18 cellular contexts compared by ENCODE assay signal in the genomic region with DNA sequence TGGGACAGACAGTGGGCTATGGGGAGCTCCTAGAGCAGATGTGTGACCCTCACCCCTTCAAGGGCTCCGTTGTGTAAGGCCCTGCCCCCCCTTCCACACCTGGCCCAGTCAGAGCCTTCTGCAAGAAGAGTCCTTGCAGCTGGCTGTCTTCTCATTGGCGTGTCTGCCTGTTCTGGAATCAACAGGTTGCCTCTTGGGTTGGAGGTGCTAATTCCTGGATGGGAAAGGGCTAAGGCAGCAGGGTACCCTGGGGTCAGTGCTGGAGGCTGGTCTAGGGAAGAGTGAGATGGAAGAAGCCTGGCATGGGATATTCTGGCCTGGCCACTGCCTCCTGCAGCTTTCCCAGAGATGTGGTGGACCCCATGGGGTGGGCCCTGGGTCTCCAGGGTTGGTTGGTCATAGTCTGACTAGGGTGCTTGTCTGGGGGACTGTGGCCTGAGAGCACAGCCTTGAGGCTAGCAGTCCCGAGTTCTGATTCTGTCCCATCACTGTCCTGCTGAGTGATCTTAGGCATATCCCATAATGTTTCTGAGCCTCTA. TPM values are rescaled to one million over a fixed set of nuclear protein-coding genes. Genes with fewer than 3 reads are reported as not detected.
DNase-seq lines count a peak whose midpoint lies in the region; ATAC-seq and TF ChIP-seq lines count a peak whose summit lies in the region.
"Had no signal": no experiment of that assay in that cellular context is flagged by ENCODE, and none has a peak within 500 bp of the region (broad histone marks: within the 10 kb centered on the region; RNA-seq: fewer than 3 reads in every experiment).

No MANE protein-coding gene starts in this region.

- no peaks in the 10 kb centered on the region for H3K27me3 ChIP-seq in CD4-positive, CD25-positive, alpha-beta regulatory T cell (ENCODE audit: control insufficient read depth, insufficient read depth, low read length)
- no peaks in the 10 kb centered on the region for H3K27me3 ChIP-seq in CD8-positive, alpha-beta T cell (ENCODE audit: insufficient read depth, low read length)
- H3K27me3 ChIP-seq: adrenal gland, SJSA1, thyroid gland had no signal

- no peaks in the 10 kb centered on the region for H3K9me3 Mint-ChIP-seq in CD4-positive, CD25-positive, alpha-beta regulatory T cell
- H3K9me3 Mint-ChIP-seq in CD8-positive, alpha-beta T cell, result no peaks in the 10 kb centered on the region
- no peaks in the 10 kb centered on the region for H3K9me3 Mint-ChIP-seq in activated naive CD4-positive, alpha-beta T cell treated with anti-CD3 and anti-CD28 coated beads, Interleukin-2, amount 50 U/mL, for 72 hours
- H3K9me3 Mint-ChIP-seq in neural crest cell, result no peaks in the 10 kb centered on the region
- H3K9me3 Mint-ChIP-seq: WTC11 had no signal

- peaks cover 10% of the 10 kb centered on the region for H3K36me3 ChIP-seq in CD4-positive, CD25-positive, alpha-beta regulatory T cell (ENCODE audit: control insufficient read depth, insufficient read depth, low read length)
- peaks cover 7% of the 10 kb centered on the region for H3K36me3 ChIP-seq in CD8-positive, alpha-beta T cell (ENCODE audit: insufficient read depth, low read length)
- H3K36me3 ChIP-seq: thyroid gland had no signal

- ATAC-seq in CD4-positive, CD25-positive, alpha-beta regulatory T cell (ENCODE audit: low read depth in 2 of 2), result no peak
- no peak for ATAC-seq in CD8-positive, alpha-beta T cell
- no peak for ATAC-seq in activated naive CD4-positive, alpha-beta T cell treated with anti-CD3 and anti-CD28 coated beads, Interleukin-2, amount 50 U/mL, for 72 hours
- ATAC-seq in HG02678 (IDR thresholded peaks at IDR 0.05; ENCODE audit: unreplicated experiment) (no peak), GM21528 (IDR thresholded peaks at IDR 0.05; ENCODE audit: low FRiP score, unreplicated experiment) (no peak)
- ATAC-seq: left lobe of liver, WTC11 had no signal

- H3K36me3 Mint-ChIP-seq in CD4-positive, CD25-positive, alpha-beta regulatory T cell, result peaks cover 16% of the 10 kb centered on the region
- H3K36me3 Mint-ChIP-seq in CD8-positive, alpha-beta T cell, result peaks cover 40% of the 10 kb centered on the region
- H3K36me3 Mint-ChIP-seq in activated naive CD4-positive, alpha-beta T cell treated with anti-CD3 and anti-CD28 coated beads, Interleukin-2, amount 50 U/mL, for 72 hours, result peaks cover 11 to 17% of the 10 kb centered on the region in 2 donors
- peaks cover 6% of the 10 kb centered on the region for H3K36me3 Mint-ChIP-seq in neural crest cell (ENCODE audit: low read depth)
- H3K36me3 Mint-ChIP-seq: WTC11 had no signal

- no peak for TF ChIP-seq CTCF in CD8-positive, alpha-beta T cell (IDR thresholded peaks at IDR 0.05)
- no peak for TF ChIP-seq CTCF in neural crest cell (conservative IDR thresholded peaks at IDR 0.05)

- H3K9me3 ChIP-seq in CD4-positive, CD25-positive, alpha-beta regulatory T cell (ENCODE audit: control insufficient read depth in 2 of 2, low read length in 2 of 2), result no peaks in the 10 kb centered on the region
- H3K9me3 ChIP-seq in CD8-positive, alpha-beta T cell (ENCODE audit: low read length), result no peaks in the 10 kb centered on the region
- H3K9me3 ChIP-seq: adrenal gland, SJSA1, thyroid gland had no signal

- intact Hi-C loops in CD8-positive, alpha-beta T cell (cut with DNase I, micrococcal nuclease), result loop anchor here in 1 of 2 experiments (10.0 kb wide), 1 partner anchor 1311 kb away; no protein-coding TSS in a partner anchor

- peaks cover 5% of the 10 kb centered on the region for H3K27me3 Mint-ChIP-seq in CD4-positive, CD25-positive, alpha-beta regulatory T cell
- H3K27me3 Mint-ChIP-seq in CD8-positive, alpha-beta T cell (ENCODE audit: low read depth), result no peaks in the 10 kb centered on the region
- H3K27me3 Mint-ChIP-seq in neural crest cell (ENCODE audit: low read depth), result no peaks in the 10 kb centered on the region

- H3K4me1 Mint-ChIP-seq in CD4-positive, CD25-positive, alpha-beta regulatory T cell, result peaks cover 13 to 94% (median 69%) of the 10 kb centered on the region in 4 donors
- peaks cover 88% of the 10 kb centered on the region for H3K4me1 Mint-ChIP-seq in CD8-positive, alpha-beta T cell (ENCODE audit: low read depth)
- H3K4me1 Mint-ChIP-seq in neural crest cell, result peaks cover 27% of the 10 kb centered on the region

- peak overlapping the region; percentile 22 to 83 (median 58) for H3K4me3 Mint-ChIP-seq in CD4-positive, CD25-positive, alpha-beta regulatory T cell
- H3K4me3 Mint-ChIP-seq in CD8-positive, alpha-beta T cell, result no peak overlapping the region
- H3K4me3 Mint-ChIP-seq in neural crest cell, result peak overlapping the region; percentile 25
- H3K4me3 Mint-ChIP-seq: WTC11 had no signal

- CTCF ChIA-PET in CD8-positive, alpha-beta T cell (lab: Charles Lee), result interaction anchor here (0.9 to 4.9 kb wide), 5 partner anchors 11 to 174 kb away, joined by 3 to 45 read pairs (median 3); a partner anchor contains a TSS

- POLR2A ChIA-PET in CD8-positive, alpha-beta T cell (lab: Charles Lee), result interaction anchor here (1.9 kb wide), 1 partner anchor 10 kb away, joined by 5 read pairs; no protein-coding TSS in a partner anchor

- DNase-seq in CD4-positive, CD25-positive, alpha-beta regulatory T cell, result no peak
- DNase-seq in CD8-positive, alpha-beta T cell, result no peak
- DNase-seq in activated naive CD4-positive, alpha-beta T cell treated with anti-CD3 and anti-CD28 coated beads, Interleukin-2, amount 50 U/mL, for 72 hours (ENCODE audit: low spot score in 2 of 2), result peak in 1 of 2 donors; percentile 52
- DNase-seq in neural crest cell (ENCODE audit: low read depth, low spot score), result no peak
- DNase-seq in KG1 (lab: John Stamatoyannopoulos, UW), result no peak
- DNase-seq: activated CD8-positive, alpha-beta memory T cell treated with anti-CD3 and anti-CD28 coated beads, Interleukin-2, amount 50 U/mL, for 48 hours; effector CD8-positive, alpha-beta T cell; KBM-7; midbrain; NCI-H1930; NCI-H345; thyroid gland had no signal

- H3K4me1 ChIP-seq in CD4-positive, CD25-positive, alpha-beta regulatory T cell (ENCODE audit: control insufficient read depth, insufficient read depth, low read length, poor library complexity, severe bottlenecking), result peaks cover 92% of the 10 kb centered on the region
- H3K4me1 ChIP-seq in CD8-positive, alpha-beta T cell (ENCODE audit: insufficient read depth, low read length), result peaks cover 82% of the 10 kb centered on the region

- H3K27ac Mint-ChIP-seq in CD4-positive, CD25-positive, alpha-beta regulatory T cell, result peak overlapping the region in 2 of 3 donors; percentile 93
- H3K27ac Mint-ChIP-seq in CD8-positive, alpha-beta T cell, result peak overlapping the region; percentile 6
- H3K27ac Mint-ChIP-seq in activated naive CD4-positive, alpha-beta T cell treated with anti-CD3 and anti-CD28 coated beads, Interleukin-2, amount 50 U/mL, for 72 hours, result peak overlapping the region; percentile 91 to 97
- no peak overlapping the region for H3K27ac Mint-ChIP-seq in neural crest cell (ENCODE audit: unreplicated experiment)
- H3K27ac Mint-ChIP-seq: WTC11 had no signal

- H3K27ac ChIP-seq in CD4-positive, CD25-positive, alpha-beta regulatory T cell (ENCODE audit: insufficient read depth, low read length, poor library complexity, severe bottlenecking), result peak overlapping the region; percentile 49
- no peak overlapping the region for H3K27ac ChIP-seq in CD8-positive, alpha-beta T cell (ENCODE audit: low read depth, low read length)
- H3K27ac ChIP-seq: adrenal gland, SJSA1, thyroid gland had no signal

- no peak overlapping the region for H3K4me3 ChIP-seq in CD4-positive, CD25-positive, alpha-beta regulatory T cell (ENCODE audit: low read depth, low read length)
- H3K4me3 ChIP-seq in CD8-positive, alpha-beta T cell (ENCODE audit: low read depth, low read length), result no peak overlapping the region
- H3K4me3 ChIP-seq: adrenal gland, SJSA1, thyroid gland had no signal

RNA-seq across cellular contexts. Expression of a gene that starts 5.1 kb away (rescaled TPM):
- total RNA-seq in CD4-positive, CD25-positive, alpha-beta regulatory T cell, result 47.0 TPM
- polyA plus RNA-seq in CD4-positive, CD25-positive, alpha-beta regulatory T cell, result 100 to 1,000 TPM; 133 to 165 (median 139) TPM
- 10 to 100 TPM; 18.7 to 21.0 TPM for total RNA-seq in CD8-positive, alpha-beta T cell
- total RNA-seq in activated naive CD4-positive, alpha-beta T cell treated with anti-CD3 and anti-CD28 coated beads, Interleukin-2, amount 50 U/mL, for 72 hours, result 10 to 100 TPM; 25.7 to 44.0 TPM
- total RNA-seq in neural crest cell, result 20.8 and 23.2 TPM in 2 replicates

RNA-seq across cellular contexts. Expression of a gene that starts 30.7 kb away (rescaled TPM):
- total RNA-seq in CD4-positive, CD25-positive, alpha-beta regulatory T cell, result 3.0 TPM
- polyA plus RNA-seq in CD4-positive, CD25-positive, alpha-beta regulatory T cell, result under 1 TPM in 1 of 4 donors, not detected in 3; 0.29 TPM
- total RNA-seq in CD8-positive, alpha-beta T cell, result 1 to 10 TPM; 3.9 to 5.4 TPM
- under 1 TPM; 0.16 to 0.54 TPM for total RNA-seq in activated naive CD4-positive, alpha-beta T cell treated with anti-CD3 and anti-CD28 coated beads, Interleukin-2, amount 50 U/mL, for 72 hours
- 6.6 and 8.3 TPM in 2 replicates for total RNA-seq in neural crest cell
